1 cellular context compared by ENCODE assay signal in genomic region chr11:71995726-71996291, GRCh38.
A peak's percentile ranks its signal among the peaks of the same experiment; 100 is the strongest.
TF ChIP-seq lines count a peak whose summit lies in the region.

No MANE protein-coding gene starts in this region.

TF ChIP-seq in K562, 482 proteins besides CTCF, POLR2A, EP300 and RAD21 (continued from another document and continues in another):
- TF ChIP-seq, protein P1, sequence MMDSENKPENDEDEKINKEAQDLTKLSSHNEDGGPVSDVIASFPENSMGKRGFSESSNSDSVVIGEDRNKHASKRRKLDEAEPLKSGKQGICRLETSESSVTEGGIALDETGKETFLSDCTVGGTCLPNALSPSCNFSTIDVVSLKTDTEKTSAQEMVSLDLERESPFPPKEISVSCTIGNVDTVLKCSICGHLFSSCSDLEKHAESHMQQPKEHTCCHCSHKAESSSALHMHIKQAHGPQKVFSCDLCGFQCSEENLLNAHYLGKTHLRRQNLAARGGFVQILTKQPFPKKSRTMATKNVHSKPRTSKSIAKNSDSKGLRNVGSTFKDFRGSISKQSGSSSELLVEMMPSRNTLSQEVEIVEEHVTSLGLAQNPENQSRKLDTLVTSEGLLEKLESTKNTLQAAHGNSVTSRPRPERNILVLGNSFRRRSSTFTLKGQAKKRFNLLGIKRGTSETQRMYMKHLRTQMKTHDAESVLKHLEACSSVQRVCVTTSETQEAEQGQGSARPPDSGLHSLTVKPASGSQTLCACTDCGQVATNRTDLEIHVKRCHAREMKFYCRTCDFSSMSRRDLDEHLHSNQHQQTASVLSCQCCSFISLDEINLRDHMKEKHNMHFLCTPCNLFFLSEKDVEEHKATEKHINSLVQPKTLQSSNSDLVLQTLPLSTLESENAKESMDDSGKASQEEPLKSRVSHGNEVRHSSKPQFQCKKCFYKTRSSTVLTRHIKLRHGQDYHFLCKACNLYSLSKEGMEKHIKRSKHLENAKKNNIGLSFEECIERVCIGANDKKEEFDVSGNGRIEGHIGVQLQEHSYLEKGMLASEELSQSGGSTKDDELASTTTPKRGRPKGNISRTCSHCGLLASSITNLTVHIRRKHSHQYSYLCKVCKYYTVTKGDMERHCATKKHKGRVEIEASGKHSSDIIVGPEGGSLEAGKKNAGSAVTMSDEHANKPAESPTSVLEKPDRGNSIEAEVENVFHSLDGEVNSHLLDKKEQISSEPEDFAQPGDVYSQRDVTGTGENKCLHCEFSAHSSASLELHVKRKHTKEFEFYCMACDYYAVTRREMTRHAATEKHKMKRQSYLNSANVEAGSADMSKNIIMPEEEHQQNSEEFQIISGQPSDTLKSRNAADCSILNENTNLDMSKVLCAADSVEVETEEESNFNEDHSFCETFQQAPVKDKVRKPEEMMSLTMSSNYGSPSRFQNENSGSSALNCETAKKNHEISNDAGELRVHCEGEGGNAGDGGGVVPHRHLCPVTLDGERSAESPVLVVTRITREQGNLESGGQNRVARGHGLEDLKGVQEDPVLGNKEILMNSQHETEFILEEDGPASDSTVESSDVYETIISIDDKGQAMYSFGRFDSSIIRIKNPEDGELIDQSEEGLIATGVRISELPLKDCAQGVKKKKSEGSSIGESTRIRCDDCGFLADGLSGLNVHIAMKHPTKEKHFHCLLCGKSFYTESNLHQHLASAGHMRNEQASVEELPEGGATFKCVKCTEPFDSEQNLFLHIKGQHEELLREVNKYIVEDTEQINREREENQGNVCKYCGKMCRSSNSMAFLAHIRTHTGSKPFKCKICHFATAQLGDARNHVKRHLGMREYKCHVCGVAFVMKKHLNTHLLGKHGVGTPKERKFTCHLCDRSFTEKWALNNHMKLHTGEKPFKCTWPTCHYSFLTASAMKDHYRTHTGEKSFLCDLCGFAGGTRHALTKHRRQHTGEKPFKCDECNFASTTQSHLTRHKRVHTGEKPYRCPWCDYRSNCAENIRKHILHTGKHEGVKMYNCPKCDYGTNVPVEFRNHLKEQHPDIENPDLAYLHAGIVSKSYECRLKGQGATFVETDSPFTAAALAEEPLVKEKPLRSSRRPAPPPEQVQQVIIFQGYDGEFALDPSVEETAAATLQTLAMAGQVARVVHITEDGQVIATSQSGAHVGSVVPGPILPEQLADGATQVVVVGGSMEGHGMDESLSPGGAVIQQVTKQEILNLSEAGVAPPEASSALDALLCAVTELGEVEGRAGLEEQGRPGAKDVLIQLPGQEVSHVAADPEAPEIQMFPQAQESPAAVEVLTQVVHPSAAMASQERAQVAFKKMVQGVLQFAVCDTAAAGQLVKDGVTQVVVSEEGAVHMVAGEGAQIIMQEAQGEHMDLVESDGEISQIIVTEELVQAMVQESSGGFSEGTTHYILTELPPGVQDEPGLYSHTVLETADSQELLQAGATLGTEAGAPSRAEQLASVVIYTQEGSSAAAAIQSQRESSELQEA (IDR thresholded peaks at IDR 0.05; ENCODE audit: low read depth) = no peak
- TF ChIP-seq ZNF41 (CRISPR knock-in tag; conservative IDR thresholded peaks at IDR 0.05) = no peak
- no peak for TF ChIP-seq STAT5B (CRISPR knock-in tag; IDR thresholded peaks at IDR 0.05)
- TF ChIP-seq ATF7 (IDR thresholded peaks at IDR 0.05) = 0 out of 2 replicates have a peak, but pooled peaks have one; percentile 40
- TF ChIP-seq ZKSCAN1 (IDR thresholded peaks at IDR 0.05; ENCODE audit: low read depth, low read length) = 0 out of 2 replicates have a peak, but pooled peaks have one; percentile 16
- peak; percentile 62 for TF ChIP-seq MEIS2 (IDR thresholded peaks at IDR 0.05; ENCODE audit: partially characterized antibody)
- TF ChIP-seq, protein P2, sequence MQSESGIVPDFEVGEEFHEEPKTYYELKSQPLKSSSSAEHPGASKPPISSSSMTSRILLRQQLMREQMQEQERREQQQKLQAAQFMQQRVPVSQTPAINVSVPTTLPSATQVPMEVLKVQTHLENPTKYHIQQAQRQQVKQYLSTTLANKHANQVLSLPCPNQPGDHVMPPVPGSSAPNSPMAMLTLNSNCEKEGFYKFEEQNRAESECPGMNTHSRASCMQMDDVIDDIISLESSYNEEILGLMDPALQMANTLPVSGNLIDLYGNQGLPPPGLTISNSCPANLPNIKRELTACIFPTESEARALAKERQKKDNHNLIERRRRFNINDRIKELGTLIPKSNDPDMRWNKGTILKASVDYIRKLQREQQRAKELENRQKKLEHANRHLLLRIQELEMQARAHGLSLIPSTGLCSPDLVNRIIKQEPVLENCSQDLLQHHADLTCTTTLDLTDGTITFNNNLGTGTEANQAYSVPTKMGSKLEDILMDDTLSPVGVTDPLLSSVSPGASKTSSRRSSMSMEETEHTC (IDR thresholded peaks at IDR 0.05) = peak; percentile 66; the same call in 1 of the 2 replicates
- 0 out of 2 replicates have a peak, but pooled peaks have one; percentile 18 for TF ChIP-seq ZNF592 (IDR thresholded peaks at IDR 0.05)
- TF ChIP-seq YY1 (IDR thresholded peaks at IDR 0.05; ENCODE audit: borderline replicate concordance in 1 of 3, control insufficient read depth in 1 of 3, extremely low read depth in 1 of 3, insufficient read depth in 3 of 3, insufficient read length in 1 of 3, insufficient replicate concordance in 2 of 3, low read depth in 1 of 3, low read length in 2 of 3) = peak in 1 of 3 experiments; percentile 74
- peak; percentile 69; the same call in 1 of the 2 replicates for TF ChIP-seq SPI1 (IDR thresholded peaks at IDR 0.05; ENCODE audit: borderline replicate concordance, low read depth, low read length)
- TF ChIP-seq TAL1 (IDR thresholded peaks at IDR 0.05) = peak; percentile 95
- peak; percentile 68 for TF ChIP-seq CREB1 (IDR thresholded peaks at IDR 0.05)
- no peak for TF ChIP-seq CREB1 (CRISPR knock-in tag; IDR thresholded peaks at IDR 0.05)
- TF ChIP-seq FOXM1 (IDR thresholded peaks at IDR 0.05; ENCODE audit: low read depth) = peak; percentile 76; the same call in 1 of the 2 replicates
- TF ChIP-seq FOXM1 (CRISPR knock-in tag; IDR thresholded peaks at IDR 0.05; ENCODE audit: low read depth) = no peak
- TF ChIP-seq PRPF4 (IDR thresholded peaks at IDR 0.05; ENCODE audit: insufficient read depth, low read depth, low read length, poor library complexity, severe bottlenecking) = no peak
- no peak for TF ChIP-seq MAFG (tag; conservative IDR thresholded peaks at IDR 0.05)
- peak; percentile 75; the same call in 1 of the 2 replicates for TF ChIP-seq ZEB2 (IDR thresholded peaks at IDR 0.05)
- TF ChIP-seq MYC (IDR thresholded peaks at IDR 0.05; ENCODE audit: low read depth, low read length) = peak; percentile 43; the same call in 1 of the 2 replicates
- TF ChIP-seq MYC (CRISPR knock-in tag; IDR thresholded peaks at IDR 0.05; ENCODE audit: borderline replicate concordance, low read depth) = no peak
- TF ChIP-seq, protein P3, sequence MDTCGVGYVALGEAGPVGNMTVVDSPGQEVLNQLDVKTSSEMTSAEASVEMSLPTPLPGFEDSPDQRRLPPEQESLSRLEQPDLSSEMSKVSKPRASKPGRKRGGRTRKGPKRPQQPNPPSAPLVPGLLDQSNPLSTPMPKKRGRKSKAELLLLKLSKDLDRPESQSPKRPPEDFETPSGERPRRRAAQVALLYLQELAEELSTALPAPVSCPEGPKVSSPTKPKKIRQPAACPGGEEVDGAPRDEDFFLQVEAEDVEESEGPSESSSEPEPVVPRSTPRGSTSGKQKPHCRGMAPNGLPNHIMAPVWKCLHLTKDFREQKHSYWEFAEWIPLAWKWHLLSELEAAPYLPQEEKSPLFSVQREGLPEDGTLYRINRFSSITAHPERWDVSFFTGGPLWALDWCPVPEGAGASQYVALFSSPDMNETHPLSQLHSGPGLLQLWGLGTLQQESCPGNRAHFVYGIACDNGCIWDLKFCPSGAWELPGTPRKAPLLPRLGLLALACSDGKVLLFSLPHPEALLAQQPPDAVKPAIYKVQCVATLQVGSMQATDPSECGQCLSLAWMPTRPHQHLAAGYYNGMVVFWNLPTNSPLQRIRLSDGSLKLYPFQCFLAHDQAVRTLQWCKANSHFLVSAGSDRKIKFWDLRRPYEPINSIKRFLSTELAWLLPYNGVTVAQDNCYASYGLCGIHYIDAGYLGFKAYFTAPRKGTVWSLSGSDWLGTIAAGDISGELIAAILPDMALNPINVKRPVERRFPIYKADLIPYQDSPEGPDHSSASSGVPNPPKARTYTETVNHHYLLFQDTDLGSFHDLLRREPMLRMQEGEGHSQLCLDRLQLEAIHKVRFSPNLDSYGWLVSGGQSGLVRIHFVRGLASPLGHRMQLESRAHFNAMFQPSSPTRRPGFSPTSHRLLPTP (IDR thresholded peaks at IDR 0.05; ENCODE audit: borderline replicate concordance, extremely low read depth, insufficient read length) = no peak
- TF ChIP-seq ZNF507 (tag; conservative IDR thresholded peaks at IDR 0.05) = no peak
- no peak for TF ChIP-seq ZNF12 (CRISPR knock-in tag; IDR thresholded peaks at IDR 0.05)
- TF ChIP-seq ZNF707 (CRISPR knock-in tag; conservative IDR thresholded peaks at IDR 0.05) = no peak
- peak; percentile 93 for TF ChIP-seq KLF16 (IDR thresholded peaks at IDR 0.05)
- peak; percentile 63; the same call in 1 of the 2 replicates for TF ChIP-seq RNF2 (IDR thresholded peaks at IDR 0.05)
- TF ChIP-seq TEAD2 (tag; IDR thresholded peaks at IDR 0.05) = no peak
- peak; percentile 80 for TF ChIP-seq FOSL1 (tag; conservative IDR thresholded peaks at IDR 0.05)
- TF ChIP-seq MEF2A (IDR thresholded peaks at IDR 0.05; ENCODE audit: control insufficient read depth, low read depth, low read length) = peak; percentile 81
- TF ChIP-seq SMARCC2 (IDR thresholded peaks at IDR 0.05; ENCODE audit: low read depth) = peak; percentile 58; the same call in 1 of the 2 replicates
- TF ChIP-seq ZBTB11 (CRISPR knock-in tag; IDR thresholded peaks at IDR 0.05) = peak in 1 of 3 experiments; percentile 54; a peak in 2 of 6 replicates
- TF ChIP-seq CBFA2T2 (conservative IDR thresholded peaks at IDR 0.05) = peak; percentile 97
- TF ChIP-seq, protein P4, sequence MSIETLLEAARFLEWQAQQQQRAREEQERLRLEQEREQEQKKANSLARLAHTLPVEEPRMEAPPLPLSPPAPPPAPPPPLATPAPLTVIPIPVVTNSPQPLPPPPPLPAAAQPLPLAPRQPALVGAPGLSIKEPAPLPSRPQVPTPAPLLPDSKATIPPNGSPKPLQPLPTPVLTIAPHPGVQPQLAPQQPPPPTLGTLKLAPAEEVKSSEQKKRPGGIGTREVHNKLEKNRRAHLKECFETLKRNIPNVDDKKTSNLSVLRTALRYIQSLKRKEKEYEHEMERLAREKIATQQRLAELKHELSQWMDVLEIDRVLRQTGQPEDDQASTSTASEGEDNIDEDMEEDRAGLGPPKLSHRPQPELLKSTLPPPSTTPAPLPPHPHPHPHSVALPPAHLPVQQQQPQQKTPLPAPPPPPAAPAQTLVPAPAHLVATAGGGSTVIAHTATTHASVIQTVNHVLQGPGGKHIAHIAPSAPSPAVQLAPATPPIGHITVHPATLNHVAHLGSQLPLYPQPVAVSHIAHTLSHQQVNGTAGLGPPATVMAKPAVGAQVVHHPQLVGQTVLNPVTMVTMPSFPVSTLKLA (conservative IDR thresholded peaks at IDR 0.05) = peak in 1 of 2 experiments; percentile 36; a peak in 1 of 4 replicates
- TF ChIP-seq NFIX (CRISPR knock-in tag; IDR thresholded peaks at IDR 0.05; ENCODE audit: low read depth) = no peak
- TF ChIP-seq TBP (optimal IDR thresholded peaks at IDR 0.05; ENCODE audit: low read depth, low read length) = peak; percentile 27
- TF ChIP-seq SMAD4 (CRISPR knock-in tag; conservative IDR thresholded peaks at IDR 0.05) = peak; percentile 78
- TF ChIP-seq PHB2 (IDR thresholded peaks at IDR 0.05; ENCODE audit: low read depth) = peak; percentile 83; the same call in 1 of the 2 replicates
- TF ChIP-seq NCOR1 (IDR thresholded peaks at IDR 0.05) = peak; percentile 94
